18 cellular contexts compared by ENCODE assay signal in genomic region chr16:57727610-57728009, GRCh38. TPM values are rescaled to one million over a fixed set of nuclear protein-coding genes. Genes with fewer than 3 reads are reported as not detected.
DNase-seq lines count a peak whose midpoint lies in the region; TF ChIP-seq lines count a peak whose summit lies in the region.
"Had no signal": no experiment of that assay in that cellular context is flagged by ENCODE, and none has a peak within 500 bp of the region (broad histone marks: within the 10 kb centered on the region; RNA-seq: fewer than 3 reads in every experiment).

No MANE protein-coding gene starts in this region.

- H3K4me2 ChIP-seq in OCI-LY3 (ENCODE audit: low read length) = no peak overlapping the region

- TF ChIP-seq CTCF in GM13977 (IDR thresholded peaks at IDR 0.05; ENCODE audit: extremely low read depth, insufficient read depth, missing control alignments) (peak; percentile 23), OCI-LY3 (IDR thresholded peaks at IDR 0.05; ENCODE audit: low read depth, low read length) (peak; percentile 9; the same call in 1 of the 2 replicates), endodermal cell (conservative IDR thresholded peaks at IDR 0.05) (peak; percentile 48), retinal pigment epithelial cell (conservative IDR thresholded peaks at IDR 0.05; ENCODE audit: low read depth, low read length) (peak; percentile 8)

- no peak overlapping the region for H3K4me3 Mint-ChIP-seq in endodermal cell
- H3K4me3 Mint-ChIP-seq: CD4-positive, CD25-positive, alpha-beta regulatory T cell had no signal

- WGBS in endodermal cell (ENCODE audit: insufficient coverage in 1 of 2, insufficient read length in 1 of 2), 2 experiments = 65 to 73% methylated on average over 3 to 4 of the region's 4 CpGs

- H3K27ac Mint-ChIP-seq in endodermal cell = no peak overlapping the region

- peaks cover 5% of the 10 kb centered on the region for H3K4me1 Mint-ChIP-seq in endodermal cell
- H3K4me1 Mint-ChIP-seq: CD4-positive, CD25-positive, alpha-beta regulatory T cell had no signal

- no peak overlapping the region for H2AFZ ChIP-seq in OCI-LY3 (ENCODE audit: low read depth, low read length)

- DNase-seq in GM13977 (ENCODE audit: low spot score) (no peak), endodermal cell (no peak), retinal pigment epithelial cell (ENCODE audit: low read depth) (no peak), AG08396 (ENCODE audit: low spot score) (no peak), retina (no peak)
- no peak for DNase-seq in activated CD8-positive, alpha-beta memory T cell treated with anti-CD3 and anti-CD28 coated beads for 24 hours
- no peak for DNase-seq in effector CD4-positive, alpha-beta T cell
- DNase-seq: ACHN; CD4-positive, CD25-positive, alpha-beta regulatory T cell; DMS79 treated with DMSO at 0.1 percent for 48 hours; NCI-H1436 treated with DMSO at 0.1 percent for 48 hours; NCI-H774; PC-3; SW 1271 had no signal

- H3K9me3 ChIP-seq in OCI-LY3 (ENCODE audit: insufficient read depth, low read length) (no peaks in the 10 kb centered on the region), endodermal cell (ENCODE audit: control insufficient read depth, low read length) (no peaks in the 10 kb centered on the region)

- no peak overlapping the region for H3K9ac ChIP-seq in OCI-LY3 (ENCODE audit: low read length)
- H3K9ac ChIP-seq in endodermal cell (ENCODE audit: extremely low read depth, low read length, poor library complexity, severe bottlenecking) = no peak overlapping the region

- H3K79me2 ChIP-seq in OCI-LY3 (ENCODE audit: low read length) = no peaks in the 10 kb centered on the region

- H3K4me1 ChIP-seq in OCI-LY3 (ENCODE audit: low read length) = peaks cover 6% of the 10 kb centered on the region; the same call in 1 of the 2 replicates
- H3K4me1 ChIP-seq in endodermal cell (ENCODE audit: control insufficient read depth, insufficient read depth, low read length) = no peaks in the 10 kb centered on the region

- H3K36me3 Mint-ChIP-seq in endodermal cell (ENCODE audit: low read depth) = no peaks in the 10 kb centered on the region

- H3K9me3 Mint-ChIP-seq in endodermal cell = peaks cover 2% of the 10 kb centered on the region

- H3K36me3 ChIP-seq in OCI-LY3 (replicated peaks; ENCODE audit: low read depth, low read length) = no peaks in the 10 kb centered on the region
- no peaks in the 10 kb centered on the region for H3K36me3 ChIP-seq in endodermal cell (ENCODE audit: control insufficient read depth, insufficient read depth, low read length)

- no peaks in the 10 kb centered on the region for H4K20me1 ChIP-seq in OCI-LY3 (ENCODE audit: insufficient read depth, low read length)

- no peaks in the 10 kb centered on the region for H3K27me3 Mint-ChIP-seq in endodermal cell (ENCODE audit: insufficient read depth)
- H3K27me3 Mint-ChIP-seq: CD4-positive, CD25-positive, alpha-beta regulatory T cell had no signal

- no peak overlapping the region for H3K27ac ChIP-seq in OCI-LY3 (ENCODE audit: low read length)
- H3K27ac ChIP-seq in endodermal cell (ENCODE audit: low read depth, low read length) = no peak overlapping the region
- H3K27ac ChIP-seq: HL-60 had no signal

- in situ Hi-C loops in GM13977 (cut with MboI; ENCODE audit: low pct_unique_long_range_greater_than_20kb, low sequenced_read_pairs, unreplicated experiment) = no loop called here

- no peaks in the 10 kb centered on the region for H3K27me3 ChIP-seq in OCI-LY3 (ENCODE audit: low read depth, low read length)
- no peaks in the 10 kb centered on the region for H3K27me3 ChIP-seq in endodermal cell (ENCODE audit: control insufficient read depth, insufficient read depth, low read length, poor library complexity, severe bottlenecking)

- no peak overlapping the region for H3K4me3 ChIP-seq in OCI-LY3 (ENCODE audit: low read length)
- H3K4me3 ChIP-seq in endodermal cell (ENCODE audit: low read length) = no peak overlapping the region
- H3K4me3 ChIP-seq in retinal pigment epithelial cell (ENCODE audit: low read length) = no peak overlapping the region
- H3K4me3 ChIP-seq: GM12878 had no signal

RNA-seq across cellular contexts. Expression of gene KATNB1, which starts 8.0 kb away (rescaled TPM):
- 10 to 100 TPM; 26.1 to 32.4 TPM for total RNA-seq in endodermal cell
- 35.1 TPM for polyA plus RNA-seq in endodermal cell (2013, experiment 1 of 2)
- polyA plus RNA-seq in endodermal cell (2013, experiment 2 of 2) = 29.6 TPM

RNA-seq across cellular contexts. Expression of gene DRC7, which starts 33.0 kb away (rescaled TPM):
- 1 to 10 TPM; 1.6 to 1.8 TPM for total RNA-seq in endodermal cell
- polyA plus RNA-seq in endodermal cell (2013, experiment 1 of 2) = 0.25 TPM
- 0.46 TPM for polyA plus RNA-seq in endodermal cell (2013, experiment 2 of 2)
- total RNA-seq: CD4-positive, CD25-positive, alpha-beta regulatory T cell; PC-3; SK-MEL-5 had no signal
- polyA plus RNA-seq: CD4-positive, CD25-positive, alpha-beta regulatory T cell had no signal

RNA-seq across cellular contexts. Expression of gene ADGRG3, which starts 59.5 kb away (rescaled TPM):
- total RNA-seq in endodermal cell = not detected
- polyA plus RNA-seq in endodermal cell (2013, experiment 1 of 2) = 0.39 TPM
- polyA plus RNA-seq in endodermal cell (2013, experiment 2 of 2) = 0.21 TPM
- total RNA-seq: GM12878, PC-3, SK-MEL-5 had no signal
- polyA plus RNA-seq: CD4-positive, CD25-positive, alpha-beta regulatory T cell had no signal
